In the genomic region with DNA sequence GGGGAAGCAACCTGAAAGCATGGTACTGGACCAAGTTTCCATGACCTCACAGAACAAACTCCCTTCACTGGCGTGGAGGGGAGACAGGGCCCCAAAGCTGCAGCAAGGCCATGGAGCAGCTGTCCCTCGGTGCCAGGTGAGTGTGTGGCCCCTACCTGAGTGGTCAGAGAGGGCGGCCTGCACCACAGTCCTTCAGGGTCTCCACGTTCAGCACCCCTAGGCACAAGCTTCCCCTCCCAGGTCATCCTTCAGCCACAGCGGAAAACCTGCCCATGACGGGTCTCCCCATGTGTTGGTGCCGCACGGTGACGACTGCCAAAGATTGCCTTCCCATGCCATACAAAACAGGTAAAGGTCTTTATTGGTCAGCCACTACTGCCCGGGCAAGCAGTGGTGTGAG, we compare ENCODE assay signal across 32 cellular contexts.
"Had no signal": no experiment of that assay in that cellular context is flagged by ENCODE, and none has a peak within 500 bp of the region (broad histone marks: within the 10 kb centered on the region; RNA-seq: fewer than 3 reads in every experiment).

No MANE protein-coding gene starts in this region.

- H3K36me3 ChIP-seq: breast epithelium, left ventricle myocardium inferior, right lobe of liver, thoracic aorta, uterus had no signal

- H3K4me1 ChIP-seq: breast epithelium, gastroesophageal sphincter, uterus had no signal

- H3K27me3 ChIP-seq: breast epithelium, gastroesophageal sphincter, hepatocyte, right lobe of liver, uterus had no signal

- H3K27ac ChIP-seq: breast epithelium, gastroesophageal sphincter, hepatocyte, left ventricle myocardium inferior, skin epidermis, thoracic aorta, uterus, WERI-Rb-1 had no signal

- H3K4me3 ChIP-seq: breast epithelium, gastroesophageal sphincter, hepatocyte, left ventricle myocardium inferior, right lobe of liver, skin epidermis, thoracic aorta, uterus had no signal

- H3K9me3 ChIP-seq: breast epithelium, gastroesophageal sphincter, left ventricle myocardium inferior, right lobe of liver, thoracic aorta, uterus had no signal

- H3K4me3 Mint-ChIP-seq: activated naive CD4-positive, alpha-beta T cell treated with anti-CD3 and anti-CD28 coated beads, Interleukin-2, amount 50 U/mL, for 24 hours; activated naive CD8-positive, alpha-beta T cell treated with anti-CD3 and anti-CD28 coated beads, Interleukin-2, amount 50 U/mL, for 24 hours; central memory CD8-positive, alpha-beta T cell; mesothelial cell of epicardium; naive B cell; neural crest cell; T-helper 1 cell treated with Interleukin-12 subunit alpha and Interleukin-12 subunit beta and Interleukin-4 antibody, amounts not matched to agents 30 μg/mL and 1 μg/mL, for 36 hours had no signal

- H3K36me3 Mint-ChIP-seq: activated naive CD4-positive, alpha-beta T cell treated with anti-CD3 and anti-CD28 coated beads, Interleukin-2, amount 50 U/mL, for 24 hours; mesothelial cell of epicardium had no signal

- H3K27ac Mint-ChIP-seq: activated naive CD4-positive, alpha-beta T cell treated with anti-CD3 and anti-CD28 coated beads, Interleukin-2, amount 50 U/mL, for 24 hours; activated naive CD8-positive, alpha-beta T cell treated with anti-CD3 and anti-CD28 coated beads, Interleukin-2, amount 50 U/mL, for 24 hours; activated T-helper 2 cell treated with anti-CD3 and anti-CD28 coated beads, Interferon-gamma antibody, Interleukin-2, Interleukin-4, amounts not matched to agents 10 μg/mL and 5 μg/mL and 100 μg/mL, durations not matched to agents 14 hours and 24 hours and 36 hours; mesothelial cell of epicardium; T-helper 1 cell treated with Interleukin-12 subunit alpha and Interleukin-12 subunit beta and Interleukin-4 antibody, amounts not matched to agents 30 μg/mL and 1 μg/mL, for 36 hours had no signal

- H3K4me1 Mint-ChIP-seq: activated naive CD8-positive, alpha-beta T cell treated with anti-CD3 and anti-CD28 coated beads, Interleukin-2, amount 50 U/mL, for 24 hours; central memory CD8-positive, alpha-beta T cell; mesothelial cell of epicardium had no signal

- FAIRE-seq: endometrium had no signal

- H3K9me3 Mint-ChIP-seq: activated naive CD4-positive, alpha-beta T cell treated with anti-CD3 and anti-CD28 coated beads, Interleukin-2, amount 50 U/mL, for 24 hours; activated naive CD8-positive, alpha-beta T cell treated with anti-CD3 and anti-CD28 coated beads, Interleukin-2, amount 50 U/mL, for 24 hours; activated T-helper 2 cell treated with anti-CD3 and anti-CD28 coated beads, Interferon-gamma antibody, Interleukin-2, Interleukin-4, amounts not matched to agents 10 μg/mL and 5 μg/mL and 100 μg/mL, durations not matched to agents 14 hours and 24 hours and 36 hours; central memory CD8-positive, alpha-beta T cell; mesothelial cell of epicardium; naive B cell; neural crest cell; T-helper 1 cell treated with Interleukin-12 subunit alpha and Interleukin-12 subunit beta and Interleukin-4 antibody, amounts not matched to agents 30 μg/mL and 1 μg/mL, for 36 hours had no signal

- H3K27me3 Mint-ChIP-seq: activated naive CD4-positive, alpha-beta T cell treated with anti-CD3 and anti-CD28 coated beads, Interleukin-2, amount 50 U/mL, for 24 hours; activated naive CD8-positive, alpha-beta T cell treated with anti-CD3 and anti-CD28 coated beads, Interleukin-2, amount 50 U/mL, for 24 hours; central memory CD8-positive, alpha-beta T cell; naive B cell had no signal

- DNase-seq: activated CD4-positive, alpha-beta T cell treated with anti-CD3 and anti-CD28 coated beads for 48 hours; activated CD4-positive, alpha-beta T cell treated with anti-CD3 and anti-CD28 coated beads, Interleukin-2, amount 50 U/mL, for 48 hours; activated CD8-positive, alpha-beta memory T cell treated with anti-CD3 and anti-CD28 coated beads, Interleukin-2, amount 50 U/mL, for 4 hours; activated naive CD8-positive, alpha-beta T cell treated with anti-CD3 and anti-CD28 coated beads, Interleukin-2, amount 50 U/mL, for 24 hours; activated T-cell treated with anti-CD3 and anti-CD28 coated beads, Interleukin-2, amount 50 U/mL, for 48 hours; dermis blood vessel endothelial cell; effector CD4-positive, alpha-beta T cell; islet precursor cell; left ventricle myocardium inferior; naive B cell; occipital lobe; right lobe of liver; stimulated activated CD4-positive, alpha-beta T cell treated with anti-CD3 and anti-CD28 coated beads, Interleukin-12 subunit alpha, Interleukin-12 subunit beta, amount 100 ng/mL, for 4 hours; stimulated activated naive CD4-positive, alpha-beta T cell; SW 1271; T1000; trophoblast cell; uterus; WERI-Rb-1 had no signal

- ATAC-seq: activated CD4-positive, CD25-positive, alpha-beta regulatory T cell treated with anti-CD3 and anti-CD28 coated beads, Interleukin-2, amount 50 U/mL, for 24 hours; activated naive CD8-positive, alpha-beta T cell treated with anti-CD3 and anti-CD28 coated beads, Interleukin-2, amount 50 U/mL, for 24 hours; gastroesophageal sphincter had no signal
